ENCODE assay signal across 32 cellular contexts in the genomic region with DNA sequence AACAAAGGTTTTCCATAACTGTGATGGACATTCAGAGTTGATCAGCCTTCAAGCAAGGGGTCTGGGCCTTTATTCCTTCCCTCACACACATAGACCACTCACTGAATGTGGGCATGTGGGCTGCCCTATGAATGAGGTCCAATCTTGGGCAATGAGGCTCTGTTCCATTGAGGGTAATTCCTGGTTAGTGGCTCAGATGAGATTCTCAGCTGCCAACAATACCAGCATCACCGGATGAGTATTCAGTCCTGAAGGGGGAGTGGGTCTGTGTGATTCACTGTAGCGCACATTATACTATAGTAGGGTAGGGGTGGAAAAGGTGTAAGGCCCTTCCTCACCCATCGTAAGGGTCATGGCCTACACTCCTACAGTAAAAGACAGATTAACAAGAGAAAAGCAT. TPM values are rescaled to one million over a fixed set of nuclear protein-coding genes. Genes with fewer than 3 reads are reported as not detected.
"Had no signal": no experiment of that assay in that cellular context is flagged by ENCODE, and none has a peak within 500 bp of the region (broad histone marks: within the 10 kb centered on the region; RNA-seq: fewer than 3 reads in every experiment).

No MANE protein-coding gene starts in this region.

- H3K27me3 ChIP-seq: left lung, pancreas, stomach, testis, thyroid gland, transverse colon, upper lobe of right lung had no signal

- H3K4me1 Mint-ChIP-seq: immature natural killer cell; naive thymus-derived CD4-positive, alpha-beta T cell; stimulated activated naive B cell treated with anti-CD40 and anti-IgM and Interleukin-4, amounts not matched to agents 10 μg/mL and 1 μg/mL and 100 μg/mL, for 72 hours had no signal

- DNase-seq: heart left ventricle; hypothalamus; immature natural killer cell; kidney; left colon; left lung; lower lobe of right lung; mammary epithelial cell; mesenchymal stem cell; naive thymus-derived CD4-positive, alpha-beta T cell; nucleus accumbens; pancreas; posterior cingulate gyrus; retina; right cardiac atrium; small intestine; stimulated activated CD4-positive, alpha-beta T cell treated with anti-CD3 and anti-CD28 coated beads, Interleukin-1b, Interleukin-23, amount 100 ng/mL, for 48 hours; stimulated activated CD4-positive, alpha-beta T cell treated with anti-CD3 and anti-CD28 coated beads, Interleukin-2, amount 100 ng/mL, for 48 hours; stimulated activated CD4-positive, alpha-beta T cell treated with anti-CD3 and anti-CD28 coated beads, Interleukin-4, amount 100 ng/mL, for 4 hours; stimulated activated CD8-positive, alpha-beta memory T cell treated with anti-CD3 and anti-CD28 coated beads, Interleukin-4, amount 100 ng/mL, for 48 hours; stimulated activated naive B cell treated with anti-CD40 and anti-IgM and Interleukin-4, amounts not matched to agents 10 μg/mL and 1 μg/mL and 100 μg/mL, for 72 hours; stimulated activated naive CD8-positive, alpha-beta T cell treated with anti-CD3 and anti-CD28 coated beads, Interleukin-15, Interleukin-2, amounts not matched to agents 100 U/mL and 50 U/mL, for 24 hours; stomach; testis; thyroid gland; transverse colon; upper lobe of right lung had no signal

- FAIRE-seq: islet of Langerhans, kidney, pancreas, small intestine, urothelium cell line had no signal

- H3K36me3 Mint-ChIP-seq: immature natural killer cell; naive thymus-derived CD4-positive, alpha-beta T cell; natural killer cell treated with Interleukin-12 subunit alpha and Interleukin-12 subunit beta and Interleukin-15 and Interleukin-18, amount 100 ng/mL, for 72 hours; stimulated activated naive B cell treated with anti-CD40 and anti-IgM and Interleukin-4, amounts not matched to agents 10 μg/mL and 1 μg/mL and 100 μg/mL, for 72 hours had no signal

- H3K4me1 ChIP-seq: heart left ventricle, left lung, lower lobe of right lung, pancreas, prostate gland, testis, thyroid gland, upper lobe of right lung had no signal

- H3K27me3 Mint-ChIP-seq: natural killer cell treated with Interleukin-12 subunit alpha and Interleukin-12 subunit beta and Interleukin-15 and Interleukin-18, amount 100 ng/mL, for 72 hours; stimulated activated naive B cell treated with anti-CD40 and anti-IgM and Interleukin-4, amounts not matched to agents 10 μg/mL and 1 μg/mL and 100 μg/mL, for 72 hours had no signal

- H3K27ac ChIP-seq: heart left ventricle, left lung, lower lobe of right lung, pancreas, stomach, testis, thyroid gland, transverse colon, upper lobe of right lung had no signal

- H3K4me3 ChIP-seq: heart left ventricle, left lung, lower lobe of right lung, pancreas, prostate gland, stomach, testis, thyroid gland, transverse colon, upper lobe of right lung had no signal

- H3K9me3 Mint-ChIP-seq: naive thymus-derived CD4-positive, alpha-beta T cell; natural killer cell treated with Interleukin-12 subunit alpha and Interleukin-12 subunit beta and Interleukin-15 and Interleukin-18, amount 100 ng/mL, for 72 hours had no signal

- H3K27ac Mint-ChIP-seq: immature natural killer cell; naive thymus-derived CD4-positive, alpha-beta T cell; natural killer cell treated with Interleukin-12 subunit alpha and Interleukin-12 subunit beta and Interleukin-15 and Interleukin-18, amount 100 ng/mL, for 72 hours; stimulated activated naive B cell treated with anti-CD40 and anti-IgM and Interleukin-4, amounts not matched to agents 10 μg/mL and 1 μg/mL and 100 μg/mL, for 72 hours had no signal

- H3K4me3 Mint-ChIP-seq: immature natural killer cell; naive thymus-derived CD4-positive, alpha-beta T cell; natural killer cell treated with Interleukin-12 subunit alpha and Interleukin-12 subunit beta and Interleukin-15 and Interleukin-18, amount 100 ng/mL, for 72 hours; stimulated activated naive B cell treated with anti-CD40 and anti-IgM and Interleukin-4, amounts not matched to agents 10 μg/mL and 1 μg/mL and 100 μg/mL, for 72 hours had no signal

- H3K9me3 ChIP-seq: heart left ventricle, left lung, lower lobe of right lung, pancreas, prostate gland, stomach, testis, thyroid gland, transverse colon, upper lobe of right lung had no signal

- ATAC-seq: heart left ventricle; left colon; left lung; lower lobe of right lung; naive thymus-derived CD4-positive, alpha-beta T cell; natural killer cell treated with Interleukin-12 subunit alpha and Interleukin-12 subunit beta and Interleukin-15 and Interleukin-18, amount 100 ng/mL, for 72 hours; pancreas; right cardiac atrium; sciatic nerve; stimulated activated naive B cell treated with anti-CD40 and anti-IgM and Interleukin-4, amounts not matched to agents 10 μg/mL and 1 μg/mL and 100 μg/mL, for 72 hours; stimulated activated naive CD8-positive, alpha-beta T cell treated with anti-CD3 and anti-CD28 coated beads, Interleukin-15, Interleukin-2, amounts not matched to agents 100 U/mL and 50 U/mL, for 24 hours; upper lobe of right lung had no signal

- H3K36me3 ChIP-seq: heart left ventricle, left lung, lower lobe of right lung, pancreas, prostate gland, stomach, thyroid gland, transverse colon, upper lobe of right lung had no signal

RNA-seq across cellular contexts. Expression of gene PARD3B, which starts 9.9 kb away (rescaled TPM):
- polyA plus RNA-seq: immature natural killer cell had no signal
